In genomic region chr14:104641753-104642539, GRCh38 we compare ENCODE assay signal across 3 cellular contexts.
TF ChIP-seq lines count a peak whose summit lies in the region.

No MANE protein-coding gene starts in this region.

TF ChIP-seq in SK-N-SH, 30 proteins besides CTCF, POLR2A, EP300 and RAD21:
- no peak for TF ChIP-seq PBX3 (IDR thresholded peaks at IDR 0.05)
- no peak for TF ChIP-seq RFX5 (IDR thresholded peaks at IDR 0.05; ENCODE audit: low read length)
- no peak for TF ChIP-seq RXRA (IDR thresholded peaks at IDR 0.05; ENCODE audit: borderline replicate concordance, low read depth)
- TF ChIP-seq MAX (IDR thresholded peaks at IDR 0.05; ENCODE audit: low read depth): no peak
- no peak for TF ChIP-seq CHD2 (IDR thresholded peaks at IDR 0.05; ENCODE audit: low read length, partially characterized antibody)
- no peak for TF ChIP-seq FOSL2 (IDR thresholded peaks at IDR 0.05; ENCODE audit: borderline replicate concordance, low read depth)
- no peak for TF ChIP-seq USF1 (IDR thresholded peaks at IDR 0.05; ENCODE audit: borderline replicate concordance, low read depth)
- TF ChIP-seq FOXJ3 (CRISPR knock-in tag; IDR thresholded peaks at IDR 0.05): no peak
- no peak for TF ChIP-seq ELF1 (IDR thresholded peaks at IDR 0.05)
- no peak for TF ChIP-seq IRF3 (IDR thresholded peaks at IDR 0.05; ENCODE audit: low read depth, low read length)
- TF ChIP-seq MXI1 (IDR thresholded peaks at IDR 0.05; ENCODE audit: low read depth, low read length): no peak
- no peak for TF ChIP-seq NFIC (IDR thresholded peaks at IDR 0.05; ENCODE audit: borderline replicate concordance)
- TF ChIP-seq SIN3A (IDR thresholded peaks at IDR 0.05; ENCODE audit: borderline replicate concordance, low read depth, low read length): no peak
- TF ChIP-seq TEAD4 (IDR thresholded peaks at IDR 0.05; ENCODE audit: borderline replicate concordance, insufficient read depth): no peak

TF ChIP-seq in SK-N-SH treated with all-trans-retinoic acid at 6 μM for 48 hours, 23 proteins besides CTCF, POLR2A, EP300 and RAD21:
- no peak for TF ChIP-seq ZNF8 (CRISPR knock-in tag; IDR thresholded peaks at IDR 0.05)
- TF ChIP-seq TCF4 (CRISPR knock-in tag; IDR thresholded peaks at IDR 0.05; ENCODE audit: borderline replicate concordance): no peak
- TF ChIP-seq SNAI2 (CRISPR knock-in tag; IDR thresholded peaks at IDR 0.05): no peak
- no peak for TF ChIP-seq PATZ1 (CRISPR knock-in tag; IDR thresholded peaks at IDR 0.05; ENCODE audit: borderline replicate concordance)
- TF ChIP-seq BACH2 (CRISPR knock-in tag; IDR thresholded peaks at IDR 0.05; ENCODE audit: borderline replicate concordance): no peak
- no peak for TF ChIP-seq TOX (CRISPR knock-in tag; IDR thresholded peaks at IDR 0.05; ENCODE audit: borderline replicate concordance)
- no peak for TF ChIP-seq ZFP30 (CRISPR knock-in tag; IDR thresholded peaks at IDR 0.05)
- no peak for TF ChIP-seq ZNF70 (CRISPR knock-in tag; IDR thresholded peaks at IDR 0.05)

TF ChIP-seq in K562, 482 proteins besides CTCF, POLR2A, EP300 and RAD21:
- TF ChIP-seq ZNF24 (IDR thresholded peaks at IDR 0.05): peak; percentile 85
- no peak for TF ChIP-seq HDAC2 (IDR thresholded peaks at IDR 0.05)
